In the genomic region with DNA sequence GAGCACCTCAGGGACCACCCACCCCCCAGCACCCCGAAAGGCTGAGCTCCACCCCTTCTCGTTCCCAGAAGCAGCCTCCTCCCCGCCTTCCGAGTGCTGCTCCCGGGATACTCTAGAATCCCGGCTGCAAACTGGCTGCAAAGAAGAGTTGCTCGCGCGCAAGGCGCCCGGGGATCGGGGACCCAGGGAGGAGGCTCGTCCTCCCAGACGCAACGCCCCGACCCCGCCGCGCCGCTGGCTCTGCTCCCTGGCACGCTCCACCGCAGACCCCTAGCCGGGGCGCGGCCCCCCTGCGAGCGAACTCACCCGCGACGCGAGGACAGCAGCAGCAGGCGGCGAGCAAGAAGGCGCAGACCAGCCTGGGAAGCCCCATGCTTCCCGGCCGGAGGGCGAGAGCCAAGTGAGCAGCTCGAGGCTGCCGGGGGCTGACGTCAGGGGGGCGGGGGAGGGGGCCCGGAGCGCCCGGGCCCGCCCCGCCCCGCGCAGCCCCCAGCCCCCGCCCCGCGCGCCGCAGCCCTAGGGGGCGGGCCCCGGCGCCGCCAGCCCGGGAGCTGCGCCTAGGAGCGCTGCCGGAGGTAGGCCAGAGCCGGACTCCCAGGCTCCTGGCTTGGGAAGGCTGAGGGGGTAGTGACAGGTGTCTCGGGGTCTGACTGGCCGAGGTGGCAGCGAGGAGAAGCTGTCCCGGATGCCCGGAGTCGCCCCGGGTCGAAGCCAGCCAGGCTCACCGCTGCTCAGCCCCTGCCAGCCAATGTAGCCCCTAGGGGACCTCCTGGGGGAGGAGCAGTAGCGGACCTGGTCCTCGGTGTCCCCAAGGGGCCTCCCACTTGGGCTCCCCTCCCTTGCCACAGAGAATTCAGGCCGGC, we compare ENCODE assay signal across 8 cellular contexts. TPM values are rescaled to one million over a fixed set of nuclear protein-coding genes. Genes with fewer than 3 reads are reported as not detected.
DNase-seq lines count a peak whose midpoint lies in the region; ATAC-seq, FAIRE-seq and TF ChIP-seq lines count a peak whose summit lies in the region.

A gene with protein sequence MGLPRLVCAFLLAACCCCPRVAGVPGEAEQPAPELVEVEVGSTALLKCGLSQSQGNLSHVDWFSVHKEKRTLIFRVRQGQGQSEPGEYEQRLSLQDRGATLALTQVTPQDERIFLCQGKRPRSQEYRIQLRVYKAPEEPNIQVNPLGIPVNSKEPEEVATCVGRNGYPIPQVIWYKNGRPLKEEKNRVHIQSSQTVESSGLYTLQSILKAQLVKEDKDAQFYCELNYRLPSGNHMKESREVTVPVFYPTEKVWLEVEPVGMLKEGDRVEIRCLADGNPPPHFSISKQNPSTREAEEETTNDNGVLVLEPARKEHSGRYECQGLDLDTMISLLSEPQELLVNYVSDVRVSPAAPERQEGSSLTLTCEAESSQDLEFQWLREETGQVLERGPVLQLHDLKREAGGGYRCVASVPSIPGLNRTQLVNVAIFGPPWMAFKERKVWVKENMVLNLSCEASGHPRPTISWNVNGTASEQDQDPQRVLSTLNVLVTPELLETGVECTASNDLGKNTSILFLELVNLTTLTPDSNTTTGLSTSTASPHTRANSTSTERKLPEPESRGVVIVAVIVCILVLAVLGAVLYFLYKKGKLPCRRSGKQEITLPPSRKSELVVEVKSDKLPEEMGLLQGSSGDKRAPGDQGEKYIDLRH (minus strand): TSS at position 402 of the 863 bp plus-strand sequence. CDS start 29 bp downstream, at position 373.

- H3K36me3 ChIP-seq in ES-I3 (ENCODE audit: insufficient read depth, low read length) = peaks cover 19% of the 10 kb centered on the region
- no peaks in the 10 kb centered on the region for H3K36me3 ChIP-seq in MM.1S (replicated peaks; ENCODE audit: insufficient read depth, low read length)
- H3K36me3 ChIP-seq in astrocyte (ENCODE audit: insufficient read depth, low read length) = peaks cover 6% of the 10 kb centered on the region

- no peaks in the 10 kb centered on the region for H3K9me2 ChIP-seq in MM.1S (replicated peaks; ENCODE audit: insufficient read depth, low read length)

- ATAC-seq in GM19397 (IDR thresholded peaks at IDR 0.05; ENCODE audit: unreplicated experiment) (no peak), GM18868 (IDR thresholded peaks at IDR 0.05; ENCODE audit: unreplicated experiment) (no peak)

- DNase-seq in MM.1S = no peak
- DNase-seq in astrocyte (ENCODE audit: low read depth) = no peak
- no peak for DNase-seq in skeletal muscle cell (ENCODE audit: low read depth)
- DNase-seq in stimulated activated CD4-positive, alpha-beta T cell treated with anti-CD3 and anti-CD28 coated beads, Interleukin-4, amount 100 ng/mL, for 24 hours = no peak

- H3K4me1 Mint-ChIP-seq in astrocyte (ENCODE audit: low read depth, unreplicated experiment) = peaks cover 18% of the 10 kb centered on the region

- TF ChIP-seq CTCF in MM.1S (IDR thresholded peaks at IDR 0.05; ENCODE audit: low read length) = no peak
- no peak for TF ChIP-seq CTCF in astrocyte (IDR thresholded peaks at IDR 0.05; ENCODE audit: insufficient read depth, low read depth, low read length)

- no peaks in the 10 kb centered on the region for H3K27me3 Mint-ChIP-seq in astrocyte (ENCODE audit: low read depth, unreplicated experiment)

- H3K4me2 ChIP-seq in MM.1S (ENCODE audit: low read depth, low read length) (peak within 1 kb of the TSS; percentile 98), astrocyte (ENCODE audit: low read length) (peak within 1 kb of the TSS; percentile 92)

- H3K9me3 ChIP-seq in ES-I3 (ENCODE audit: control insufficient read depth, insufficient read depth, low read length) (no peaks in the 10 kb centered on the region), MM.1S (replicated peaks; ENCODE audit: insufficient read depth, low read length) (no peaks in the 10 kb centered on the region), astrocyte (ENCODE audit: insufficient read depth, low read depth, low read length) (no peaks in the 10 kb centered on the region)

- H3K9ac ChIP-seq in ES-I3 (ENCODE audit: low read depth, low read length) = peak within 1 kb of the TSS; percentile 77
- H3K9ac ChIP-seq in MM.1S (ENCODE audit: low read length) = peak within 1 kb of the TSS; percentile 48; the same call in 1 of the 2 replicates
- H3K9ac ChIP-seq in astrocyte (ENCODE audit: low read length) = peak within 1 kb of the TSS; percentile 74

- H4K20me1 ChIP-seq in MM.1S (ENCODE audit: insufficient read depth, low read length) = no peaks in the 10 kb centered on the region
- peaks cover 30% of the 10 kb centered on the region for H4K20me1 ChIP-seq in astrocyte (ENCODE audit: insufficient read depth, low read length)

- H2AFZ ChIP-seq in MM.1S (ENCODE audit: low read length) = peak within 1 kb of the TSS; percentile 93
- H2AFZ ChIP-seq in astrocyte (ENCODE audit: low read depth, low read length) = peak within 1 kb of the TSS; percentile 73

- H3F3A ChIP-seq in MM.1S (ENCODE audit: insufficient read depth, low read length) = peaks cover 7% of the 10 kb centered on the region; the same call in 1 of the 2 replicates

- peak within 1 kb of the TSS; percentile 82 for H3K4me3 Mint-ChIP-seq in astrocyte (ENCODE audit: unreplicated experiment)

- H3K4me3 ChIP-seq in MM.1S (ENCODE audit: low read length) (peak within 1 kb of the TSS; percentile 68), astrocyte (ENCODE audit: insufficient read depth, low read depth, low read length) (peak within 1 kb of the TSS; percentile 61), iPS-11a (ENCODE audit: low read depth, low read length) (peak within 1 kb of the TSS; percentile 72), skeletal muscle cell (ENCODE audit: low read depth, low read length) (peak within 1 kb of the TSS; percentile 69)

- no peak for FAIRE-seq in astrocyte (lab: Jason Lieb, UNC)

- peaks cover 20% of the 10 kb centered on the region for H3K4me1 ChIP-seq in ES-I3 (ENCODE audit: insufficient read depth, low read length)
- H3K4me1 ChIP-seq in MM.1S (ENCODE audit: low read length) = peaks cover 14% of the 10 kb centered on the region
- H3K4me1 ChIP-seq in astrocyte (ENCODE audit: insufficient read depth, low read length) = peaks cover 56% of the 10 kb centered on the region

- peak within 1 kb of the TSS; percentile 58 for H3K27ac Mint-ChIP-seq in astrocyte (ENCODE audit: unreplicated experiment)

- peaks cover 10% of the 10 kb centered on the region for H3K36me3 Mint-ChIP-seq in astrocyte (ENCODE audit: low read depth, unreplicated experiment)

- H3K79me2 ChIP-seq in MM.1S (ENCODE audit: low read length) = no peaks in the 10 kb centered on the region
- peaks cover 27% of the 10 kb centered on the region for H3K79me2 ChIP-seq in astrocyte (ENCODE audit: insufficient read depth, low read length)

- H3K27me3 ChIP-seq in MM.1S (replicated peaks; ENCODE audit: insufficient read depth, low read length) (peaks cover 37% of the 10 kb centered on the region), astrocyte (ENCODE audit: insufficient read depth, low read length) (no peaks in the 10 kb centered on the region)

- no peak within 1 kb of the TSS for H3K27ac ChIP-seq in MM.1S (ENCODE audit: low read length)
- peak within 1 kb of the TSS; percentile 67 for H3K27ac ChIP-seq in astrocyte (ENCODE audit: low read depth, low read length)

- no peaks in the 10 kb centered on the region for H3K9me3 Mint-ChIP-seq in astrocyte (ENCODE audit: unreplicated experiment)

RNA-seq across cellular contexts. Expression of the gene that starts here (rescaled TPM):
- 188 and 213 TPM in 2 replicates for total RNA-seq in astrocyte
